ENCODE assay signal across 8 cellular contexts in the genomic region with DNA sequence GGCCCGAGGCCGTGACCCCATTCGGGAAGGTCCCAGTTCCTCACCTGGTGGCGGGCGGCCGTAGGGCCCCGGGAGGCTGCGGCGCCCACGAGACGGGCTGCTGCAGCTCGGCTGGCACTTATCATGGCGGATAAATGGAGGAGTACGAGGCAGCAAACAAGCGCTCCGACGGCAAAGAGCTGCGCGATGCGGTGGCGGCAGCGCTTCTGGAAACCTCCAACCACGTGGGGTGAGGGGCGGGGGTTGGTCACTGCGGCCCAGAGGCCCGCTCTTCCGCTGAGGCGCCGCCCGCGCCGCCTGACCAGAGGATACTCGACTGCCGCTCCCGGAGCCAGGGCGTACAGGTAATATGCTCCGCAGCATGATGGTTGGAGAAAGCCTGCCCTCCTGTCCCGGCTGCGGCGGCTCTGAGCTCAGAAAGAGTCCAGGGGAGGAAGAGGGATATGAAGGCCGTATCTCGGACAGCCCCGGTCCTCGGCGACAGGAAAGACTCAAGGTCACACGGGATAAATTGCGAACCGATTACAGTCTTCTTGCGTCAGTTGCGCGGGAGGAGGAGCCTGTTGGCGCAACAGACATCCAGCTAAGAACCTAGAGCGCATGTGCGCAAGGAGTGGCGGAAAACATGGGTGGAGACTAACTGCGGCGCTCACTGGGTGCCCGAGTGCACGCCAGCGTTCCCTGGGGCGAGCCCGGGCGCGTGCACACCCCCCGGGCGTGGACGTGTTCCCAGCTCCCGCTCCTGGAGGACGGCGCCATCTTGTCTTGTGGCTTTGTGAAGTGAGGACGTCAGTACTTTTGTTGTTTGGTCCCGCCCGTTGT. TPM values are rescaled to one million over a fixed set of nuclear protein-coding genes. Genes with fewer than 3 reads are reported as not detected.
DNase-seq lines count a peak whose midpoint lies in the region; ATAC-seq and TF ChIP-seq lines count a peak whose summit lies in the region.

A gene (minus strand): TSS at position 208 of the 822 bp plus-strand sequence. CDS start 83 bp downstream, at position 125.

- ATAC-seq in GM19025 (IDR thresholded peaks at IDR 0.05; ENCODE audit: low read depth, unreplicated experiment) (peak; percentile 82), HG03342 (IDR thresholded peaks at IDR 0.05; ENCODE audit: unreplicated experiment) (peak; percentile 86)
- ATAC-seq in central memory CD8-positive, alpha-beta T cell (replicated peaks; ENCODE audit: extremely low read depth, poor library complexity, severe bottlenecking), result peak; percentile 91

- H3K9me3 ChIP-seq in spleen, result no peaks in the 10 kb centered on the region

- DNase-seq in AG09309 (ENCODE audit: low read depth), result peak; percentile 99
- peak; percentile 97 to 99 for DNase-seq in NCI-H446 (lab: John Stamatoyannopoulos, UW)
- DNase-seq in activated CD4-positive, CD25-positive, alpha-beta regulatory T cell treated with anti-CD3 and anti-CD28 coated beads, Interleukin-2, amount 50 U/mL, for 16 hours (ENCODE audit: low read depth, low spot score), result peak; percentile 96
- peak; percentile 96 to 97 for DNase-seq in central memory CD8-positive, alpha-beta T cell (ENCODE audit: low spot score in 2 of 2)
- DNase-seq in inferior parietal cortex (ENCODE audit: extremely low spot score), result peak; percentile 100
- peak; percentile 98 for DNase-seq in spleen

- no peak for TF ChIP-seq CTCF in AG09309 (IDR thresholded peaks at IDR 0.05; ENCODE audit: control insufficient read depth, insufficient read depth, low read depth, low read length, missing control alignments)
- peak in 9 of 11 experiments; percentile 13 to 48 (median 32) for TF ChIP-seq CTCF in spleen (IDR thresholded peaks at IDR 0.05 in 8 of 11, conservative IDR thresholded peaks at IDR 0.05 in 3 of 11)

- H3K27ac ChIP-seq in spleen, result peak within 1 kb of the TSS; percentile 96 to 99 (median 99)

- H3K4me1 Mint-ChIP-seq in central memory CD8-positive, alpha-beta T cell, result peaks cover 20% of the 10 kb centered on the region

- intact Hi-C loops in spleen (cut with DNase I; ENCODE audit: low total_unique reads), result no loop called here

- no peaks in the 10 kb centered on the region for H3K27me3 ChIP-seq in spleen (replicated peaks in 1 of 7)

- H3K27ac Mint-ChIP-seq in central memory CD8-positive, alpha-beta T cell (ENCODE audit: low read depth), result peak within 1 kb of the TSS; percentile 100

- H3K27me3 Mint-ChIP-seq in central memory CD8-positive, alpha-beta T cell, result no peaks in the 10 kb centered on the region

- H3K9me3 Mint-ChIP-seq in central memory CD8-positive, alpha-beta T cell, result no peaks in the 10 kb centered on the region

- TF ChIP-seq POLR2A in spleen (IDR thresholded peaks at IDR 0.05), result peak in 2 of 3 donors; percentile 49 to 66

- H3K36me3 Mint-ChIP-seq in central memory CD8-positive, alpha-beta T cell (ENCODE audit: insufficient read depth), result peaks cover 50% of the 10 kb centered on the region

- H3K4me3 Mint-ChIP-seq in central memory CD8-positive, alpha-beta T cell, result peak within 1 kb of the TSS; percentile 99

- 0 to 1% (median 1%) methylated on average over 39 to 73 of the region's 73 CpGs for WGBS in spleen, 5 donors

- peaks cover 14 to 58% (median 29%) of the 10 kb centered on the region in 6 donors for H3K4me1 ChIP-seq in spleen

- peaks cover 2 to 35% (median 30%) of the 10 kb centered on the region in 6 donors for H3K36me3 ChIP-seq in spleen

- peak within 1 kb of the TSS; percentile 94 for H3K4me3 ChIP-seq in AG09309 (ENCODE audit: control insufficient read depth, low read depth, low read length)
- H3K4me3 ChIP-seq in spleen, result peak within 1 kb of the TSS; percentile 73 to 99 (median 94)

RNA-seq across cellular contexts. Expression of the gene that starts here (rescaled TPM):
- total RNA-seq in spleen, result 100 to 1,000 TPM; 108 to 187 (median 158) TPM
- polyA plus RNA-seq in spleen, result 10 to 100 TPM; 50.4 to 77.7 (median 62.2) TPM

Comparison
In these comparisons a context has a peak if more than half of its experiments do, and no peak if none do; other contexts are left out.
1. Peak in every context shown above with its lines: DNase-seq, ATAC-seq, H3K4me3 ChIP-seq and H3K27ac ChIP-seq.